9 cellular contexts compared by ENCODE assay signal in genomic region chrX:7120578-7121219, GRCh38. TPM values are rescaled to one million over a fixed set of nuclear protein-coding genes. Genes with fewer than 3 reads are reported as not detected.
DNase-seq lines count a peak whose midpoint lies in the region; ATAC-seq lines count a peak whose summit lies in the region.
"Had no signal": no experiment of that assay in that cellular context is flagged by ENCODE, and none has a peak within 500 bp of the region (broad histone marks: within the 10 kb centered on the region; RNA-seq: fewer than 3 reads in every experiment).

No MANE protein-coding gene starts in this region.

- no peak overlapping the region for H2BK120ac ChIP-seq in mesenchymal stem cell (ENCODE audit: low read depth, low read length)

- no peak overlapping the region for H3K4me2 ChIP-seq in mesenchymal stem cell (ENCODE audit: low read length, poor library complexity, severe bottlenecking)

- CTCF ChIA-PET in activated CD4-positive, alpha-beta T cell treated with anti-CD3 and anti-CD28 coated beads, Interleukin-2, amount 10 ng/mL, durations not matched to agents 7 days and 5 days (lab: Charles Lee): interaction anchor here (0.9 kb wide), 1 partner anchor 9 kb away, joined by 3 read pairs; no protein-coding TSS in a partner anchor

- H3K4me1 Mint-ChIP-seq in activated CD4-positive, alpha-beta T cell treated with anti-CD3 and anti-CD28 coated beads, Interleukin-2, amount 10 ng/mL, durations not matched to agents 7 days and 5 days: peaks cover 9% of the 10 kb centered on the region

- no peak overlapping the region for H3K14ac ChIP-seq in mesenchymal stem cell (ENCODE audit: low read length in 2 of 2)

- H3K27ac ChIP-seq in mesenchymal stem cell (ENCODE audit: low read length, poor library complexity, severe bottlenecking): no peak overlapping the region
- H3K27ac ChIP-seq: WERI-Rb-1 had no signal

- POLR2A ChIA-PET in activated CD4-positive, alpha-beta T cell treated with anti-CD3 and anti-CD28 coated beads, Interleukin-2, amount 10 ng/mL, durations not matched to agents 7 days and 5 days (lab: Charles Lee): no interaction called here

- ATAC-seq in HG02759 (IDR thresholded peaks at IDR 0.05; ENCODE audit: unreplicated experiment): no peak

- H2AFZ ChIP-seq in mesenchymal stem cell (ENCODE audit: low read depth, low read length): no peak overlapping the region

- H3K4me1 ChIP-seq in mesenchymal stem cell (ENCODE audit: control insufficient read depth, insufficient read depth, low read depth, low read length): peaks cover 1% of the 10 kb centered on the region

- H3K18ac ChIP-seq in mesenchymal stem cell (ENCODE audit: low read depth in 1 of 2, low read length in 2 of 2): no peak overlapping the region

- no peak overlapping the region for H3K4me3 ChIP-seq in mesenchymal stem cell (ENCODE audit: insufficient read depth in 1 of 2, low read depth in 1 of 2, low read length in 2 of 2)

- no peak overlapping the region for H3K9ac ChIP-seq in mesenchymal stem cell (ENCODE audit: low read length)

- H4K8ac ChIP-seq in mesenchymal stem cell (ENCODE audit: low read length): no peak overlapping the region

- H3K36me3 ChIP-seq in mesenchymal stem cell (ENCODE audit: control insufficient read depth in 1 of 2, insufficient read depth in 2 of 2, low read depth in 1 of 2, low read length in 2 of 2): no peaks in the 10 kb centered on the region

- no peak overlapping the region for H2AK5ac ChIP-seq in mesenchymal stem cell (ENCODE audit: low read length, severe bottlenecking)

- H3K4me3 Mint-ChIP-seq in activated CD4-positive, alpha-beta T cell treated with anti-CD3 and anti-CD28 coated beads, Interleukin-2, amount 10 ng/mL, durations not matched to agents 7 days and 5 days: no peak overlapping the region

- no peak overlapping the region for H2BK12ac ChIP-seq in mesenchymal stem cell (ENCODE audit: low read length in 2 of 2)

- no peak overlapping the region for H3K27ac Mint-ChIP-seq in activated CD4-positive, alpha-beta T cell treated with anti-CD3 and anti-CD28 coated beads, Interleukin-2, amount 10 ng/mL, durations not matched to agents 7 days and 5 days

- H2BK15ac ChIP-seq in mesenchymal stem cell (ENCODE audit: low read depth, poor library complexity, severe bottlenecking): no peak overlapping the region

- DNase-seq in EL (peak; percentile 21), NAMALWA (ENCODE audit: low spot score) (peak; percentile 21), astrocyte of the hippocampus (ENCODE audit: low read depth, low spot score) (peak; percentile 39), mesenchymal stem cell (peak; percentile 69), inferior parietal cortex (ENCODE audit: extremely low spot score) (no peak), Kasumi-1 (lab: John Stamatoyannopoulos, UW) (no peak)
- DNase-seq in activated CD4-positive, alpha-beta T cell treated with anti-CD3 and anti-CD28 coated beads, Interleukin-2, amount 10 ng/mL, durations not matched to agents 7 days and 5 days: no peak
- DNase-seq: WERI-Rb-1 had no signal

- H3K79me1 ChIP-seq in mesenchymal stem cell (replicated peaks; ENCODE audit: low read length, poor library complexity, severe bottlenecking): peaks cover 4% of the 10 kb centered on the region

- H3K9me3 ChIP-seq in mesenchymal stem cell (ENCODE audit: control insufficient read depth, low read length): no peaks in the 10 kb centered on the region

- peaks cover 10% of the 10 kb centered on the region for H3K36me3 Mint-ChIP-seq in activated CD4-positive, alpha-beta T cell treated with anti-CD3 and anti-CD28 coated beads, Interleukin-2, amount 10 ng/mL, durations not matched to agents 7 days and 5 days (ENCODE audit: low read depth)

- no peaks in the 10 kb centered on the region for H3K27me3 ChIP-seq in mesenchymal stem cell (ENCODE audit: control insufficient read depth in 1 of 2, insufficient read depth in 1 of 2, low read length in 2 of 2)

- no peaks in the 10 kb centered on the region for H3K9me3 Mint-ChIP-seq in activated CD4-positive, alpha-beta T cell treated with anti-CD3 and anti-CD28 coated beads, Interleukin-2, amount 10 ng/mL, durations not matched to agents 7 days and 5 days

- no peak overlapping the region for H4K91ac ChIP-seq in mesenchymal stem cell (ENCODE audit: low read length)

- H3K4ac ChIP-seq in mesenchymal stem cell (ENCODE audit: low read depth in 1 of 2, low read length in 2 of 2): no peak overlapping the region

- no peak overlapping the region for H2BK5ac ChIP-seq in mesenchymal stem cell (ENCODE audit: low read depth, low read length, poor library complexity, severe bottlenecking)

- no peak overlapping the region for H3K23ac ChIP-seq in mesenchymal stem cell (ENCODE audit: low read length in 2 of 2)

- no CpG with 5 or more reads among the region's 2 CpGs for WGBS in mesenchymal stem cell

- H3K27me3 Mint-ChIP-seq in activated CD4-positive, alpha-beta T cell treated with anti-CD3 and anti-CD28 coated beads, Interleukin-2, amount 10 ng/mL, durations not matched to agents 7 days and 5 days: no peaks in the 10 kb centered on the region

RNA-seq across cellular contexts. Expression of gene STS, which starts 26.8 kb away (rescaled TPM):
- polyA plus RNA-seq in mesenchymal stem cell (2013, experiment 1 of 2): 5.6 TPM
- 5.6 TPM for polyA plus RNA-seq in mesenchymal stem cell (2013, experiment 2 of 2)
- total RNA-seq in activated CD4-positive, alpha-beta T cell treated with anti-CD3 and anti-CD28 coated beads, Interleukin-2, amount 10 ng/mL, durations not matched to agents 7 days and 5 days: 1 to 10 TPM; 1.5 to 1.9 TPM

RNA-seq across cellular contexts. Expression of gene PUDP, which starts 27.3 kb away (rescaled TPM):
- polyA plus RNA-seq in mesenchymal stem cell (2013, experiment 1 of 2): 19.7 TPM
- 19.9 TPM for polyA plus RNA-seq in mesenchymal stem cell (2013, experiment 2 of 2)
- 10 to 100 TPM; 15.6 to 16.3 TPM for total RNA-seq in activated CD4-positive, alpha-beta T cell treated with anti-CD3 and anti-CD28 coated beads, Interleukin-2, amount 10 ng/mL, durations not matched to agents 7 days and 5 days

Comparison
In these comparisons a context has a peak if more than half of its experiments do, and no peak if none do; other contexts are left out.
1. DNase-seq: peak in EL (single experiment), NAMALWA (single experiment), astrocyte of the hippocampus (single experiment) and mesenchymal stem cell (single experiment); none in inferior parietal cortex (single experiment), activated CD4-positive, alpha-beta T cell treated with anti-CD3 and anti-CD28 coated beads, Interleukin-2, amount 10 ng/mL, durations not matched to agents 7 days and 5 days (single experiment) and Kasumi-1 (0 of 2).